Comparison of ENCODE assay signal across 31 cellular contexts in the genomic region with DNA sequence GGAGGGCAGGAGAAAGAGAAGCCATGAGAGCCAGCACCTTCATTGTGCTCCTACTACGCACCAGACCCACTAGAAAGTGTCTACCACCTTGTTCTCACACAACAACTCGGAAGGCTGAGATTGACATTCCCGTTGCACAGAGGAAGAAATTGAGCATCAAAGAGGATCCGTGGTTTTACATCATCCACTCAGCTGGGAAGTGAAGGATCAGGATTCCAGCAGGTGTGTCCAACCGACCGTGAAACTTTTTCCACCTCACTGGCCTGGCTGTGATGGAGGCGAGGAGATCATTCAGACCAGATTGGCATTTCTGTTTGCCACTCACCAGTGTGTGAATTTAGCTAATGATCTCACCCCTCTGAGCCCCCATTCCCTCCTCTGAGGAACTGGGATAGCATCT. TPM values are rescaled to one million over a fixed set of nuclear protein-coding genes. Genes with fewer than 3 reads are reported as not detected.
DNase-seq lines count a peak whose midpoint lies in the region; ATAC-seq and TF ChIP-seq lines count a peak whose summit lies in the region.
"Had no signal": no experiment of that assay in that cellular context is flagged by ENCODE, and none has a peak within 500 bp of the region (broad histone marks: within the 10 kb centered on the region; RNA-seq: fewer than 3 reads in every experiment).

No MANE protein-coding gene starts in this region.

- H3K27me3 ChIP-seq in mesendoderm (ENCODE audit: insufficient read depth, low read length, poor library complexity): no peaks in the 10 kb centered on the region
- peaks cover 0 to 9% (median 0%) of the 10 kb centered on the region in 3 donors for H3K27me3 ChIP-seq in sigmoid colon
- H3K27me3 ChIP-seq: SJSA1, thyroid gland, vagina had no signal

- H3K79me2 ChIP-seq in mesendoderm (ENCODE audit: control insufficient read depth, insufficient read depth, low read length): no peaks in the 10 kb centered on the region

- H3K4me1 ChIP-seq in mesendoderm (ENCODE audit: control insufficient read depth, low read depth, low read length) (peaks cover 5% of the 10 kb centered on the region), sigmoid colon (no peaks in the 10 kb centered on the region)
- H3K4me1 ChIP-seq: gastrocnemius medialis, thyroid gland, vagina had no signal

- H3K79me1 ChIP-seq in mesendoderm (ENCODE audit: low read length): no peaks in the 10 kb centered on the region

- no CpG with 5 or more reads among the region's 7 CpGs for WGBS in mesendoderm (ENCODE audit: extremely low coverage, insufficient coverage, low lambda C conversion rate)
- 72 to 83% methylated on average over 7 of the region's 7 CpGs for WGBS in sigmoid colon, 2 donors

- H3K27ac ChIP-seq in mesendoderm (ENCODE audit: low read depth, low read length): no peak overlapping the region
- H3K27ac ChIP-seq in sigmoid colon: no peak overlapping the region
- H3K27ac ChIP-seq: 22Rv1, gastrocnemius medialis, KMS-11, SJSA1, skin epidermis, thyroid gland, vagina had no signal

- no peak overlapping the region for H4K8ac ChIP-seq in mesendoderm (ENCODE audit: low read depth, low read length)

- intact Hi-C loops in sigmoid colon (cut with DNase I): no loop called here

- no peak overlapping the region for H3K4ac ChIP-seq in mesendoderm (ENCODE audit: low read depth, low read length)

- ATAC-seq in GM21526 (IDR thresholded peaks at IDR 0.05; ENCODE audit: low FRiP score, unreplicated experiment) (no peak), HG03045 (IDR thresholded peaks at IDR 0.05; ENCODE audit: unreplicated experiment) (no peak)
- ATAC-seq: gastrocnemius medialis; naive thymus-derived CD4-positive, alpha-beta T cell; stimulated activated naive CD8-positive, alpha-beta T cell treated with anti-CD3 and anti-CD28 coated beads, Interleukin-15, amount 100 ng/mL, for 72 hours; T-cell had no signal

- no peaks in the 10 kb centered on the region for H3K9me3 ChIP-seq in sigmoid colon
- H3K9me3 ChIP-seq: gastrocnemius medialis, SJSA1, thyroid gland, vagina had no signal

- H2BK5ac ChIP-seq in mesendoderm (ENCODE audit: low read length): no peak overlapping the region

- H3K36me3 ChIP-seq in mesendoderm (ENCODE audit: control insufficient read depth, insufficient read depth, low read length): no peaks in the 10 kb centered on the region
- H3K36me3 ChIP-seq in sigmoid colon: no peaks in the 10 kb centered on the region
- H3K36me3 ChIP-seq: gastrocnemius medialis, SJSA1, thyroid gland, vagina had no signal

- no peak overlapping the region for H3K9ac ChIP-seq in mesendoderm (ENCODE audit: low read length)
- H3K9ac ChIP-seq: KMS-11 had no signal

- H3K4me3 ChIP-seq in mesendoderm (ENCODE audit: low read length): no peak overlapping the region
- H3K4me3 ChIP-seq in sigmoid colon: no peak overlapping the region
- H3K4me3 ChIP-seq: gastrocnemius medialis, SJSA1, skin epidermis, thyroid gland, vagina had no signal

- DNase-seq in NCI-H1092 treated with DMSO at 0.1 percent for 48 hours (lab: John Stamatoyannopoulos, UW) (peak; percentile 6), NCI-H1092 (lab: John Stamatoyannopoulos, UW) (no peak), NCI-H128 (lab: John Stamatoyannopoulos, UW; ENCODE audit: unreplicated experiment) (peak; percentile 7), NCI-H510A treated with DMSO at 0.1 percent for 48 hours (lab: John Stamatoyannopoulos, UW) (peak; percentile 79), mesendoderm (peak; percentile 11), sigmoid colon (no peak)
- DNase-seq: activated CD4-positive, alpha-beta T cell treated with anti-CD3 and anti-CD28 coated beads, Interleukin-2, amount 50 U/mL, for 48 hours; activated naive CD4-positive, alpha-beta T cell treated with Interleukin-2 at 50 U/mL for 16 hours; CD4-positive, alpha-beta memory T cell; DMS 273 treated with DMSO at 0.1 percent for 48 hours; gastrocnemius medialis; GDM1; islet precursor cell; MM.1S; naive thymus-derived CD4-positive, alpha-beta T cell; NCI-H1694 treated with DMSO at 0.1 percent for 48 hours; stimulated activated CD8-positive, alpha-beta memory T cell treated with anti-CD3 and anti-CD28 coated beads, Interleukin-4, amount 100 ng/mL, for 48 hours; stimulated activated naive CD8-positive, alpha-beta T cell treated with anti-CD3 and anti-CD28 coated beads, Interleukin-15, amount 100 ng/mL, for 72 hours; T-cell; thyroid gland had no signal

- no peak overlapping the region for H3K56ac ChIP-seq in mesendoderm (ENCODE audit: low read length)

- TF ChIP-seq CTCF in sigmoid colon (IDR thresholded peaks at IDR 0.05): no peak

- H2BK120ac ChIP-seq in mesendoderm (ENCODE audit: low read depth, low read length): no peak overlapping the region

- no peak overlapping the region for H3K23ac ChIP-seq in mesendoderm (ENCODE audit: low read length)

- H2BK15ac ChIP-seq in mesendoderm (replicated peaks; ENCODE audit: low read depth): no peak overlapping the region

- no peak for TF ChIP-seq EP300 in sigmoid colon (IDR thresholded peaks at IDR 0.05)

- H3K4me2 ChIP-seq in mesendoderm (ENCODE audit: low read length): no peak overlapping the region
- H3K4me2 ChIP-seq: KMS-11 had no signal

- H2AK5ac ChIP-seq in mesendoderm (ENCODE audit: low read length): no peak overlapping the region

- no peak overlapping the region for H4K5ac ChIP-seq in mesendoderm (ENCODE audit: low read length)

- TF ChIP-seq POLR2A in sigmoid colon (IDR thresholded peaks at IDR 0.05): no peak

- H3K18ac ChIP-seq in mesendoderm (ENCODE audit: low read length): no peak overlapping the region

RNA-seq across cellular contexts. Expression of a gene that starts 46.8 kb away (rescaled TPM):
- polyA plus RNA-seq in mesendoderm (2013, experiment 1 of 2): 0.06 TPM
- polyA plus RNA-seq in mesendoderm (2013, experiment 2 of 2): 0.08 TPM
- 1 to 10 TPM; 1.3 to 8.6 (median 7.0) TPM for total RNA-seq in sigmoid colon
- polyA plus RNA-seq in sigmoid colon: 1 to 10 TPM in 1 of 3 donors, under 1 TPM in 1, not detected in 1; 0.60 to 2.9 TPM
- total RNA-seq: CD4-positive, alpha-beta memory T cell; chondrocyte; gastrocnemius medialis; liver; mesothelial cell of epicardium; naive thymus-derived CD4-positive, alpha-beta T cell; omental fat pad; SJSA1; T-cell had no signal
- polyA plus RNA-seq: naive thymus-derived CD4-positive, alpha-beta T cell had no signal

Comparison
In these comparisons a context has a peak if more than half of its experiments do, and no peak if none do; other contexts are left out.
1. DNase-seq: peak in NCI-H1092 treated with DMSO at 0.1 percent for 48 hours (single experiment), NCI-H128 (single experiment), NCI-H510A treated with DMSO at 0.1 percent for 48 hours (single experiment) and mesendoderm (single experiment); none in NCI-H1092 (single experiment) and sigmoid colon (single experiment).